In the genomic region with DNA sequence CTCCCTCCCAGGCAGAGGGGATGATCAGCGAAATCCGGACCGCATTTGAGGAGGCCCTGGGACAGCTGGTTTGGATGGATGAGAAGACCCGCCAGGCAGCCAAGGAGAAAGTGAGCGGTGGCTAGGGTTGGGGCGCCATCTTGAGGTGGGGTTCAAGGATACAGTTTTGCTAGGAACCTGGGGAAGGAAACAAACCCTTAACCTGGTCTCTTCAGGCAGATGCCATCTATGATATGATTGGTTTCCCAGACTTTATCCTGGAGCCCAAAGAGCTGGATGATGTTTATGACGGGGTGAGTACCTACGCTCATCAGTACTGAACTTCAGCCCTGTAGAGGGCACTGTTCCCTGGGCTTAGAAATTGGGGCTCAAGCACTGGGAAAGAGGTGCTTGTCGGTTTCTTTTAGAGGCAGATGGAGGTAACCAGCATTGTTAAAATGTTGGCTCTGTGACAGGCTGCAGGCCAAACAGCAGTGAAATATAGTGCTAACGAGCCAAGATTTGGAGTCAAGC, we compare ENCODE assay signal across 8 cellular contexts. TPM values are rescaled to one million over a fixed set of nuclear protein-coding genes. Genes with fewer than 3 reads are reported as not detected.
A peak's percentile ranks its signal among the peaks of the same experiment; 100 is the strongest.
DNase-seq lines count a peak whose midpoint lies in the region; ATAC-seq and TF ChIP-seq lines count a peak whose summit lies in the region.

No MANE protein-coding gene starts in this region.

- peaks cover 12% of the 10 kb centered on the region for H3K27me3 ChIP-seq in AG04450 (ENCODE audit: control insufficient read depth, insufficient read depth, low read length)

- no peak overlapping the region for H3K4me3 ChIP-seq in AG04450 (ENCODE audit: low read depth, low read length)

- POLR2A ChIA-PET in AG04450 (lab: Yijun Ruan, JAX) = no interaction called here

- H3K9me3 ChIP-seq in AG04450 (ENCODE audit: control insufficient read depth, insufficient read depth, low read length) = no peaks in the 10 kb centered on the region

- DNase-seq in AG04450 (ENCODE audit: low read depth, low spot score) (no peak), NCI-H2227 (lab: John Stamatoyannopoulos, UW; ENCODE audit: unreplicated experiment) (peak; percentile 58), left kidney (ENCODE audit: low read depth, low spot score) (peak; percentile 58)
- peak; percentile 19 to 59 (median 30) for DNase-seq in activated CD4-positive, CD25-positive, alpha-beta regulatory T cell (lab: John Stamatoyannopoulos, UW)
- peak; percentile 32 for DNase-seq in central memory CD4-positive, alpha-beta T cell
- peak; percentile 40 for DNase-seq in stimulated activated CD8-positive, alpha-beta memory T cell treated with anti-CD3 and anti-CD28 coated beads, Interleukin-12 subunit alpha, Interleukin-12 subunit beta, amount 100 ng/mL, for 4 hours (ENCODE audit: low read depth)

- no peak overlapping the region for H3K27ac ChIP-seq in AG04450 (ENCODE audit: low read depth, low read length)

- CTCF ChIA-PET in AG04450 (lab: Charles Lee) = interaction anchor here (0.6 to 2.7 kb wide), 19 partner anchors 9 to 393 kb away, joined by 3 to 31 read pairs (median 3); a partner anchor contains a TSS

- peak; percentile 71 for TF ChIP-seq CTCF in AG04450 (IDR thresholded peaks at IDR 0.05; ENCODE audit: low read depth, low read length)

- ATAC-seq in GM21515 (IDR thresholded peaks at IDR 0.05; ENCODE audit: unreplicated experiment) = peak; percentile 43
- no peak for ATAC-seq in GM19455 (IDR thresholded peaks at IDR 0.05; ENCODE audit: unreplicated experiment)

RNA-seq across cellular contexts. Expression of a gene that starts 9.6 kb away (rescaled TPM):
- 318 and 363 TPM in 2 replicates for polyA plus RNA-seq in AG04450 (2011; rRNA removed)
- 639 and 713 TPM in 2 replicates for polyA minus RNA-seq in AG04450 (2011; rRNA and poly(A)+ RNA removed)

RNA-seq across cellular contexts. Expression of a gene that starts 13.7 kb away (rescaled TPM):
- not detected in 2 replicates for polyA plus RNA-seq in AG04450 (2011; rRNA removed)
- not detected in 2 replicates for polyA minus RNA-seq in AG04450 (2011; rRNA and poly(A)+ RNA removed)

RNA-seq across cellular contexts. Expression of a gene that starts 24.9 kb away (rescaled TPM):
- 191 and 224 TPM in 2 replicates for polyA plus RNA-seq in AG04450 (2011; rRNA removed)
- polyA minus RNA-seq in AG04450 (2011; rRNA and poly(A)+ RNA removed) = 269 and 272 TPM in 2 replicates

RNA-seq across cellular contexts. Expression of a gene that starts 28.1 kb away (rescaled TPM):
- 0.07 and 0.27 TPM in 2 replicates for polyA plus RNA-seq in AG04450 (2011; rRNA removed)
- 0.22 TPM in 1 of 2 replicates, not detected in the other for polyA minus RNA-seq in AG04450 (2011; rRNA and poly(A)+ RNA removed)

RNA-seq across cellular contexts. Expression of a gene that starts 40.0 kb away (rescaled TPM):
- 3.2 and 4.0 TPM in 2 replicates for polyA plus RNA-seq in AG04450 (2011; rRNA removed)
- polyA minus RNA-seq in AG04450 (2011; rRNA and poly(A)+ RNA removed) = 2.3 and 4.3 TPM in 2 replicates
